Comparison of ENCODE assay signal across 19 cellular contexts in the genomic region with DNA sequence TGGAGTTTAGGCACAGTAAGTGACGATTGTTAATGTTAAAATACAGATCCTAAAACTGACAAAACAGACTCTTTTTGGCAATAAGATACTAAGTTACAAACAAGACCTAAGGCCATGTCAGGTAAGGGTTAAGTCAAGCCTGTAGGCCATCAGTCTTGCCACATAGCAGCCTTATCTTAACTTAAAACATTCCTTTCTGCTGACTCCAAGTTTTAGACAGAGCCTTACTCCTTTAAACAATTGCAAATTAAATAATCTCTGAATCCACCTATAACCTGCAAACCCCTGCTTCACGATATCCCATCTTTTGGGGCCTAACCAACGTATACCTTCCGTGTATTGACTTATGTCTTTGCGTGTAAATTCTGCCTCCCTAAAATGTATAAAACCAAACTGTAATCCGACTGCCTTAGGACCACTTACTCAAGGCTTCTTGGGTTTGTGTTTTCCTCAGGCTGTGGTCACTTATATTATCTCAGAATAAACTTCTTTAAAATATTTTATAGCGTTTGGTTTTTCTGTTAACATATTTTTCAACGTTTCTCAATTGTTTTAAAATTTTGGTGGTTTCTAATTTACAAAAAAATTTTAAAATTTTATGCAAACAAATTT.
A peak's percentile ranks its signal among the peaks of the same experiment; 100 is the strongest.
DNase-seq lines count a peak whose midpoint lies in the region; ATAC-seq lines count a peak whose summit lies in the region.
"Had no signal": no experiment of that assay in that cellular context is flagged by ENCODE, and none has a peak within 500 bp of the region (broad histone marks: within the 10 kb centered on the region; RNA-seq: fewer than 3 reads in every experiment).

No MANE protein-coding gene starts in this region.

- H3K27ac ChIP-seq in HUES6 (ENCODE audit: low read depth, low read length) (peak overlapping the region; percentile 37; the same call in 1 of the 2 replicates), SJCRH30 (no peak overlapping the region)
- H3K27ac ChIP-seq: skin epidermis, tibial nerve had no signal

- H3K4me1 ChIP-seq in HUES6 (ENCODE audit: control insufficient read depth, insufficient read depth, low read length) (peaks cover 6% of the 10 kb centered on the region; the same call in 1 of the 2 replicates), adipocyte (ENCODE audit: control insufficient read depth, insufficient read depth, low read length) (no peaks in the 10 kb centered on the region), SJCRH30 (no peaks in the 10 kb centered on the region)
- H3K4me1 ChIP-seq: tibial nerve had no signal

- H3K9me3 ChIP-seq in HUES6 (ENCODE audit: control insufficient read depth, insufficient read depth, low read depth, low read length) (peaks cover 7% of the 10 kb centered on the region), adipocyte (ENCODE audit: control insufficient read depth, low read length) (no peaks in the 10 kb centered on the region), SJCRH30 (replicated peaks) (no peaks in the 10 kb centered on the region)
- H3K9me3 ChIP-seq: mucosa of descending colon, tibial nerve had no signal

- H3K27me3 ChIP-seq in HUES6 (ENCODE audit: control insufficient read depth, insufficient read depth, low read length) (no peaks in the 10 kb centered on the region), adipocyte (replicated peaks; ENCODE audit: control insufficient read depth, insufficient read depth, low read length) (no peaks in the 10 kb centered on the region), SJCRH30 (no peaks in the 10 kb centered on the region)
- H3K27me3 ChIP-seq: tibial nerve had no signal

- ATAC-seq in GM21737 (IDR thresholded peaks at IDR 0.05; ENCODE audit: unreplicated experiment) = no peak
- ATAC-seq in HG03095 (IDR thresholded peaks at IDR 0.05; ENCODE audit: unreplicated experiment) = no peak
- ATAC-seq: activated T-cell treated with anti-CD3 and anti-CD28 coated beads, Interleukin-2, amount 50 U/mL, for 4 hours; GM12878; mucosa of descending colon; stimulated activated effector memory CD8-positive, alpha-beta T cell treated with anti-CD3 and anti-CD28 coated beads, Interleukin-12 subunit alpha, Interleukin-12 subunit beta, amount 100 ng/mL, for 72 hours had no signal

- peak; percentile 67 for DNase-seq in A172 (ENCODE audit: low spot score)
- DNase-seq in adipocyte (ENCODE audit: low read depth) = peak; percentile 23
- DNase-seq in iris pigment epithelial cell (ENCODE audit: low read depth) = peak; percentile 62
- no peak for DNase-seq in SJCRH30
- DNase-seq in NCI-H345 (lab: John Stamatoyannopoulos, UW) = no peak
- DNase-seq: activated CD4-positive, alpha-beta memory T cell treated with anti-CD3 and anti-CD28 coated beads for 36 hours; activated naive CD8-positive, alpha-beta T cell treated with anti-CD3 and anti-CD28 coated beads, Interleukin-2, amount 10 ng/mL, durations not matched to agents 7 days and 5 days; activated T-cell treated with anti-CD3 and anti-CD28 coated beads, Interleukin-2, amount 50 U/mL, for 4 hours; H7; KG1; mucosa of descending colon; NCI-H1105 had no signal

- H3K9ac ChIP-seq in HUES6 (ENCODE audit: low read length) (peak overlapping the region; percentile 63), adipocyte (ENCODE audit: low read length) (no peak overlapping the region)

- no peak overlapping the region; the same call in 1 of the 2 replicates for H3K4me3 ChIP-seq in HUES6 (ENCODE audit: low read depth, low read length)
- H3K4me3 ChIP-seq in adipocyte (ENCODE audit: low read length) = no peak overlapping the region
- no peak overlapping the region for H3K4me3 ChIP-seq in SJCRH30
- H3K4me3 ChIP-seq: GM12878, mucosa of descending colon, skin epidermis, tibial nerve had no signal

- H3K36me3 ChIP-seq in HUES6 (ENCODE audit: control insufficient read depth, insufficient read depth, low read length) (no peaks in the 10 kb centered on the region), adipocyte (ENCODE audit: control insufficient read depth, insufficient read depth, low read length, severe bottlenecking) (no peaks in the 10 kb centered on the region), SJCRH30 (no peaks in the 10 kb centered on the region)
- H3K36me3 ChIP-seq: tibial nerve had no signal

Comparison
In these comparisons a context has a peak if more than half of its experiments do, and no peak if none do; other contexts are left out.
1. DNase-seq: peak in A172 (single experiment), adipocyte (single experiment) and iris pigment epithelial cell (single experiment); none in SJCRH30 (0 of 2) and NCI-H345 (single experiment).